12 cellular contexts compared by ENCODE assay signal in genomic region chr19:51590441-51590840, GRCh38. TPM values are rescaled to one million over a fixed set of nuclear protein-coding genes. Genes with fewer than 3 reads are reported as not detected.
"Had no signal": no experiment of that assay in that cellular context is flagged by ENCODE, and none has a peak within 500 bp of the region (broad histone marks: within the 10 kb centered on the region; RNA-seq: fewer than 3 reads in every experiment).

No MANE protein-coding gene starts in this region.

- H2AFZ ChIP-seq: GM23248, GM23338 had no signal

- H3K4me3 Mint-ChIP-seq: GM23338, H9, HFFc6 had no signal

- H3K27ac ChIP-seq: GM23248 had no signal

- H3K4me3 ChIP-seq: GM23248, GM23338, HAP-1 had no signal

- DNase-seq: GM23248, GOT3, H7, H9, HCEC 1CT, HFFc6 had no signal

- H3K4me2 ChIP-seq: GM23338 had no signal

- ATAC-seq: GM23338, HCT116 had no signal

- H3K27ac Mint-ChIP-seq: GM23338, H9, HFFc6 had no signal

- FAIRE-seq: H1, H54 had no signal

- H3K9ac ChIP-seq: GM23248 had no signal

RNA-seq across cellular contexts. Expression of gene SIGLEC5, which starts 39.8 kb away (rescaled TPM):
- total RNA-seq: GM23248, GM23338, H1, H4, H7, H9, HFFc6 had no signal
- polyA plus RNA-seq: GM23248, GM23338, H1 had no signal

RNA-seq across cellular contexts. Expression of gene SIGLEC14, which starts 56.2 kb away (rescaled TPM):
- total RNA-seq: GM23248, GM23338, H1, H4, H7, H9, HFFc6 had no signal
- polyA plus RNA-seq: GM23248, GM23338, H1 had no signal

RNA-seq across cellular contexts. Expression of gene SIGLEC6, which starts 59.0 kb away (rescaled TPM):
- total RNA-seq: GM23248, H1, H4, H7, HFFc6 had no signal
- polyA plus RNA-seq: GM23248, GM23338 had no signal
